In genomic region chr5:159094745-159095144, GRCh38 we compare ENCODE assay signal across 8 cellular contexts. TPM values are rescaled to one million over a fixed set of nuclear protein-coding genes. Genes with fewer than 3 reads are reported as not detected.
DNase-seq lines count a peak whose midpoint lies in the region; ATAC-seq and TF ChIP-seq lines count a peak whose summit lies in the region.

No MANE protein-coding gene starts in this region.

- H3K18ac ChIP-seq in mesenchymal stem cell (ENCODE audit: low read depth in 1 of 2, low read length in 2 of 2), result peak overlapping the region in 1 of 2 experiments; percentile 70

- no peak overlapping the region for H3K14ac ChIP-seq in mesenchymal stem cell (ENCODE audit: low read length in 2 of 2)

- H3K27me3 ChIP-seq in brain microvascular endothelial cell (replicated peaks) (no peaks in the 10 kb centered on the region), mesenchymal stem cell (ENCODE audit: control insufficient read depth in 1 of 2, insufficient read depth in 1 of 2, low read length in 2 of 2) (peaks cover 0 to 34% of the 10 kb centered on the region in 2 experiments)

- H3K9me3 Mint-ChIP-seq in type B pancreatic cell, result no peaks in the 10 kb centered on the region

- H3K4ac ChIP-seq in mesenchymal stem cell (ENCODE audit: low read depth in 1 of 2, low read length in 2 of 2), result no peak overlapping the region

- peak overlapping the region; percentile 86 for H3K27ac ChIP-seq in brain microvascular endothelial cell
- no peak overlapping the region for H3K27ac ChIP-seq in mesenchymal stem cell (ENCODE audit: low read length, poor library complexity, severe bottlenecking)

- no peak overlapping the region for H3K23ac ChIP-seq in mesenchymal stem cell (ENCODE audit: low read length in 2 of 2)

- TF ChIP-seq CTCF in brain microvascular endothelial cell (IDR thresholded peaks at IDR 0.05; ENCODE audit: low read depth, low read length, missing control alignments) (no peak), type B pancreatic cell (conservative IDR thresholded peaks at IDR 0.05) (no peak)

- H3K4me2 ChIP-seq in mesenchymal stem cell (ENCODE audit: low read length, poor library complexity, severe bottlenecking), result peak overlapping the region; percentile 26

- peak overlapping the region; percentile 92 for H3K4me3 Mint-ChIP-seq in type B pancreatic cell

- H2BK12ac ChIP-seq in mesenchymal stem cell (ENCODE audit: low read length in 2 of 2), result no peak overlapping the region

- H3K27ac Mint-ChIP-seq in type B pancreatic cell, result peak overlapping the region; percentile 78

- peaks cover 14% of the 10 kb centered on the region for H3K4me1 ChIP-seq in mesenchymal stem cell (ENCODE audit: control insufficient read depth, insufficient read depth, low read depth, low read length)

- in situ Hi-C loops in brain microvascular endothelial cell (cut with HindIII; ENCODE audit: low pct_ligation_motif_present, low sequenced_read_pairs), result no loop called here

- no peak overlapping the region for H2BK15ac ChIP-seq in mesenchymal stem cell (ENCODE audit: low read depth, poor library complexity, severe bottlenecking)

- H3K9ac ChIP-seq in mesenchymal stem cell (ENCODE audit: low read length), result peak overlapping the region; percentile 98

- peak; percentile 46 for DNase-seq in DMS153 treated with DMSO at 0.1 percent for 48 hours (lab: John Stamatoyannopoulos, UW; ENCODE audit: unreplicated experiment)
- peak; percentile 65 for DNase-seq in HuH-7 (ENCODE audit: low spot score)
- peak; percentile 79 for DNase-seq in RPMI8226
- DNase-seq in brain microvascular endothelial cell, result peak; percentile 90
- peak; percentile 74 for DNase-seq in mesenchymal stem cell
- no peak for DNase-seq in type B pancreatic cell (ENCODE audit: extremely low spot score, unreplicated experiment)

- H3K36me3 Mint-ChIP-seq in type B pancreatic cell, result peaks cover 15% of the 10 kb centered on the region

- H2AK5ac ChIP-seq in mesenchymal stem cell (ENCODE audit: low read length, severe bottlenecking), result no peak overlapping the region

- no peaks in the 10 kb centered on the region for H3K79me1 ChIP-seq in mesenchymal stem cell (replicated peaks; ENCODE audit: low read length, poor library complexity, severe bottlenecking)

- H2BK5ac ChIP-seq in mesenchymal stem cell (ENCODE audit: low read depth, low read length, poor library complexity, severe bottlenecking), result no peak overlapping the region

- no peak overlapping the region for H2AFZ ChIP-seq in mesenchymal stem cell (ENCODE audit: low read depth, low read length)

- H3K36me3 ChIP-seq in brain microvascular endothelial cell (replicated peaks) (no peaks in the 10 kb centered on the region), mesenchymal stem cell (ENCODE audit: control insufficient read depth in 1 of 2, insufficient read depth in 2 of 2, low read depth in 1 of 2, low read length in 2 of 2) (peaks cover 0 to 27% of the 10 kb centered on the region in 2 experiments)

- H2BK120ac ChIP-seq in mesenchymal stem cell (ENCODE audit: low read depth, low read length), result peak overlapping the region; percentile 51

- no peak overlapping the region for H4K8ac ChIP-seq in mesenchymal stem cell (ENCODE audit: low read length)

- H3K27me3 Mint-ChIP-seq in type B pancreatic cell, result peaks cover 85% of the 10 kb centered on the region

- ATAC-seq in HG02852 (IDR thresholded peaks at IDR 0.05; ENCODE audit: unreplicated experiment) (no peak), HG03432 (IDR thresholded peaks at IDR 0.05; ENCODE audit: unreplicated experiment) (no peak)

- no peaks in the 10 kb centered on the region for H3K9me3 ChIP-seq in mesenchymal stem cell (ENCODE audit: control insufficient read depth, low read length)

- peaks cover 30% of the 10 kb centered on the region for H3K4me1 Mint-ChIP-seq in type B pancreatic cell (ENCODE audit: unreplicated experiment)

- H3K4me3 ChIP-seq in brain microvascular endothelial cell (ENCODE audit: low read depth, low read length), result peak overlapping the region; percentile 24
- peak overlapping the region in 1 of 2 experiments; percentile 98 for H3K4me3 ChIP-seq in mesenchymal stem cell (ENCODE audit: insufficient read depth in 1 of 2, low read depth in 1 of 2, low read length in 2 of 2)

- H4K91ac ChIP-seq in mesenchymal stem cell (ENCODE audit: low read length), result no peak overlapping the region

- 0% methylated on average over 6 of the region's 6 CpGs for WGBS in mesenchymal stem cell

RNA-seq across cellular contexts. Expression of gene EBF1, which starts 5.0 kb away (rescaled TPM):
- 2.7 TPM for polyA plus RNA-seq in mesenchymal stem cell (2013, experiment 1 of 2)
- 2.5 TPM for polyA plus RNA-seq in mesenchymal stem cell (2013, experiment 2 of 2)
- total RNA-seq in type B pancreatic cell (ENCODE audit: low replicate concordance), result 2.2 and 73.2 TPM in 2 replicates
